In the genomic region with DNA sequence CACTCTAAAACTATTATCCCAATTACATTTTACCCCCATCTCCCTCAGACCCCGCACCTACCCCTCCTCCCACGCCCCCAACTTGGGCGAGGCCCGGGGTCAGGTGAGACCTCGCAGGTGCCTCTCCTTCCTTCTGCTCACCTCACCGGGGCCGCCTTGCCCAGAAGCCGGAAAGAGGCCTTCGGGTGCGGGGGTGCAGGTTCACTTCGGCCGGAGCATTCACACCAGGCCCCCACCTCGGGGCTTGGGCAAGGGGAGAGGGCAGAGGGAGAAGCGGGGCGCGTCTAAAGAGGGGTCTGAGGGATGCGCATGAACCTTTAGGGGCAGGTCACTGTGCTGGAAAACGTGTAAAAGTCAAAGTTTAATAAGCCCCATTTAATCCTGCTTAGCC, we compare ENCODE assay signal across 8 cellular contexts. TPM values are rescaled to one million over a fixed set of nuclear protein-coding genes. Genes with fewer than 3 reads are reported as not detected.
DNase-seq lines count a peak whose midpoint lies in the region; ATAC-seq, FAIRE-seq and TF ChIP-seq lines count a peak whose summit lies in the region.

No MANE protein-coding gene starts in this region.

- CTCF ChIA-PET in activated CD4-positive, alpha-beta T cell treated with anti-CD3 and anti-CD28 coated beads for 36 hours (lab: Charles Lee): no interaction called here

- H3K27me3 ChIP-seq in bronchial epithelial cell (ENCODE audit: control insufficient read depth, insufficient read depth, low read length) (no peaks in the 10 kb centered on the region), tibial nerve (no peaks in the 10 kb centered on the region)

- peak overlapping the region; percentile 100 for H3K27ac Mint-ChIP-seq in activated CD4-positive, alpha-beta T cell treated with anti-CD3 and anti-CD28 coated beads for 36 hours

- H3K4me1 ChIP-seq in tibial nerve: peaks cover 0 to 12% (median 0%) of the 10 kb centered on the region in 4 donors

- 0 to 39% methylated on average over 18 of the region's 18 CpGs for WGBS in lower leg skin, 2 donors
- WGBS in tibial nerve, 2 donors: 0 to 32% methylated on average over 2 to 18 of the region's 18 CpGs

- ATAC-seq in activated CD4-positive, alpha-beta T cell treated with anti-CD3 and anti-CD28 coated beads for 36 hours: peak; percentile 6
- ATAC-seq in GM18517 (IDR thresholded peaks at IDR 0.05; ENCODE audit: unreplicated experiment) (no peak), HG02623 (IDR thresholded peaks at IDR 0.05; ENCODE audit: unreplicated experiment) (no peak)

- no peak for TF ChIP-seq POLR2A in NB4 (IDR thresholded peaks at IDR 0.05; ENCODE audit: extremely low read depth, insufficient read length)
- no peak for TF ChIP-seq POLR2A in lower leg skin (IDR thresholded peaks at IDR 0.05)
- TF ChIP-seq POLR2A in tibial nerve (IDR thresholded peaks at IDR 0.05): no peak

- H3K4me1 Mint-ChIP-seq in activated CD4-positive, alpha-beta T cell treated with anti-CD3 and anti-CD28 coated beads for 36 hours: peaks cover 25% of the 10 kb centered on the region

- peaks cover 28% of the 10 kb centered on the region for H3K36me3 Mint-ChIP-seq in activated CD4-positive, alpha-beta T cell treated with anti-CD3 and anti-CD28 coated beads for 36 hours (ENCODE audit: low read depth)

- no peaks in the 10 kb centered on the region for H3K9me3 Mint-ChIP-seq in activated CD4-positive, alpha-beta T cell treated with anti-CD3 and anti-CD28 coated beads for 36 hours (ENCODE audit: low read depth)

- H3K4me3 ChIP-seq in NB4 (ENCODE audit: low read depth, low read length) (peak overlapping the region; percentile 69), bronchial epithelial cell (ENCODE audit: low read depth, low read length) (peak overlapping the region; percentile 48), lower leg skin (ENCODE audit: low read depth, poor library complexity, severe bottlenecking) (peak overlapping the region; percentile 36), tibial nerve (peak overlapping the region; percentile 32 to 61 (median 47))

- intact Hi-C loops in activated CD4-positive, alpha-beta T cell treated with anti-CD3 and anti-CD28 coated beads for 36 hours (cut with DNase I, micrococcal nuclease): loop anchor here in 1 of 2 experiments (5.0 kb wide), 1 partner anchor 421 kb away; the partner anchor contains the start of gene TIMP1
- intact Hi-C loops in lower leg skin (cut with DNase I; ENCODE audit: low total_unique reads): no loop called here

- TF ChIP-seq EP300 in tibial nerve (IDR thresholded peaks at IDR 0.05): no peak

- no peaks in the 10 kb centered on the region for H3K27me3 Mint-ChIP-seq in activated CD4-positive, alpha-beta T cell treated with anti-CD3 and anti-CD28 coated beads for 36 hours

- H3K9me3 ChIP-seq in tibial nerve: no peaks in the 10 kb centered on the region

- H3K4me3 Mint-ChIP-seq in activated CD4-positive, alpha-beta T cell treated with anti-CD3 and anti-CD28 coated beads for 36 hours: peak overlapping the region; percentile 97

- FAIRE-seq in bronchial epithelial cell (lab: Jason Lieb, UNC): no peak

- POLR2A ChIA-PET in activated CD4-positive, alpha-beta T cell treated with anti-CD3 and anti-CD28 coated beads for 36 hours (lab: Charles Lee): no interaction called here

- H3K36me3 ChIP-seq in bronchial epithelial cell (ENCODE audit: control insufficient read depth, insufficient read depth, low read length) (no peaks in the 10 kb centered on the region), tibial nerve (no peaks in the 10 kb centered on the region)

- no peak for TF ChIP-seq CTCF in NB4 (IDR thresholded peaks at IDR 0.05; ENCODE audit: low read depth, low read length)
- TF ChIP-seq CTCF in bronchial epithelial cell (IDR thresholded peaks at IDR 0.05; ENCODE audit: insufficient read depth, low read length, severe bottlenecking): no peak
- no peak for TF ChIP-seq CTCF in lower leg skin (IDR thresholded peaks at IDR 0.05)
- TF ChIP-seq CTCF in tibial nerve (IDR thresholded peaks at IDR 0.05): no peak

- peak; percentile 43 for DNase-seq in activated CD4-positive, alpha-beta T cell treated with anti-CD3 and anti-CD28 coated beads for 36 hours
- no peak for DNase-seq in activated CD4-positive, alpha-beta T cell treated with anti-CD3 and anti-CD28 coated beads, Interleukin-2, amount 50 U/mL, for 4 hours
- peak; percentile 20 for DNase-seq in NB4 (ENCODE audit: low read depth)
- no peak for DNase-seq in bronchial epithelial cell (ENCODE audit: low read depth)
- DNase-seq in lower leg skin (ENCODE audit: low spot score in 2 of 2): no peak
- DNase-seq in tibial nerve (ENCODE audit: low spot score in 2 of 2): no peak

- H3K27ac ChIP-seq in tibial nerve: peak overlapping the region; percentile 34 to 85 (median 76)

RNA-seq across cellular contexts. Expression of gene ZNF182, which starts 0.4 kb away (rescaled TPM):
- 1 to 10 TPM; 8.0 to 9.3 TPM for total RNA-seq in activated CD4-positive, alpha-beta T cell treated with anti-CD3 and anti-CD28 coated beads for 36 hours
- total RNA-seq in bronchial epithelial cell: 3.4 and 3.5 TPM in 2 replicates
- total RNA-seq in lower leg skin: 1 to 10 TPM; 2.2 to 4.1 (median 4.1) TPM
- total RNA-seq in tibial nerve: 10 to 100 TPM in 1 of 4 donors, 1 to 10 TPM in 3; 4.5 to 11.0 (median 7.4) TPM

RNA-seq across cellular contexts. Expression of gene SPACA5, which starts 3.4 kb away (rescaled TPM):
- total RNA-seq in activated CD4-positive, alpha-beta T cell treated with anti-CD3 and anti-CD28 coated beads for 36 hours: not detected
- total RNA-seq in bronchial epithelial cell: not detected in 2 replicates
- total RNA-seq in lower leg skin: not detected
- total RNA-seq in tibial nerve: not detected

Comparison
In these comparisons a context has a peak if more than half of its experiments do, and no peak if none do; other contexts are left out.
1. DNase-seq: peak in activated CD4-positive, alpha-beta T cell treated with anti-CD3 and anti-CD28 coated beads for 36 hours (single experiment) and NB4 (single experiment); none in activated CD4-positive, alpha-beta T cell treated with anti-CD3 and anti-CD28 coated beads, Interleukin-2, amount 50 U/mL, for 4 hours (0 of 2), bronchial epithelial cell (single experiment), lower leg skin (0 of 2) and tibial nerve (0 of 2).
2. Peak in every context shown above with its lines, with median percentiles within 50 percentile points of each other: H3K4me3 ChIP-seq.